In genomic region chr1:39132505-39133339, GRCh38 we compare ENCODE assay signal across 8 cellular contexts.
DNase-seq lines count a peak whose midpoint lies in the region; ATAC-seq and TF ChIP-seq lines count a peak whose summit lies in the region.

No MANE protein-coding gene starts in this region.

- H4K12ac ChIP-seq in trophoblast cell (ENCODE audit: low read depth, low read length): no peak overlapping the region

- no peak overlapping the region for H2AFZ ChIP-seq in trophoblast cell (ENCODE audit: insufficient read depth, low read length, poor library complexity)

- DNase-seq in EL (peak; percentile 53), RWPE1 (ENCODE audit: low spot score) (peak; percentile 61), Right ventricle myocardium inferior (ENCODE audit: missing footprints) (peak; percentile 81), trophoblast cell (peak; percentile 99), KG1 (lab: John Stamatoyannopoulos, UW) (no peak)
- DNase-seq in activated CD4-positive, alpha-beta memory T cell treated with anti-CD3 and anti-CD28 coated beads, Interleukin-2, amount 10 ng/mL, durations not matched to agents 7 days and 5 days: no peak
- DNase-seq in activated CD4-positive, alpha-beta T cell treated with anti-CD3 and anti-CD28 coated beads for 36 hours: no peak
- DNase-seq in stimulated activated CD4-positive, alpha-beta T cell treated with anti-CD3 and anti-CD28 coated beads, Interleukin-2, amount 100 ng/mL, for 24 hours: no peak

- no peak overlapping the region for H3K4me3 Mint-ChIP-seq in activated CD4-positive, alpha-beta memory T cell treated with anti-CD3 and anti-CD28 coated beads, Interleukin-2, amount 10 ng/mL, durations not matched to agents 7 days and 5 days
- no peak overlapping the region for H3K4me3 Mint-ChIP-seq in activated CD4-positive, alpha-beta T cell treated with anti-CD3 and anti-CD28 coated beads for 36 hours

- no peaks in the 10 kb centered on the region for H3K36me3 ChIP-seq in trophoblast cell (ENCODE audit: control insufficient read depth in 1 of 2, insufficient read depth in 2 of 2, low read length in 2 of 2)

- no peak overlapping the region for H3K23ac ChIP-seq in trophoblast cell (ENCODE audit: low read length)

- H3K4me3 ChIP-seq in trophoblast cell (ENCODE audit: low read depth, low read length): no peak overlapping the region

- H3K27ac ChIP-seq in RWPE1: peak overlapping the region; percentile 91
- H3K27ac ChIP-seq in trophoblast cell (ENCODE audit: low read depth, low read length): peak overlapping the region; percentile 87

- no peak overlapping the region for H3K4ac ChIP-seq in trophoblast cell (ENCODE audit: low read depth, low read length)

- H2AK5ac ChIP-seq in trophoblast cell (ENCODE audit: low read length): no peak overlapping the region

- H3K36me3 Mint-ChIP-seq in activated CD4-positive, alpha-beta memory T cell treated with anti-CD3 and anti-CD28 coated beads, Interleukin-2, amount 10 ng/mL, durations not matched to agents 7 days and 5 days (ENCODE audit: low read depth): no peaks in the 10 kb centered on the region
- H3K36me3 Mint-ChIP-seq in activated CD4-positive, alpha-beta T cell treated with anti-CD3 and anti-CD28 coated beads for 36 hours (ENCODE audit: low read depth): no peaks in the 10 kb centered on the region

- H3K27me3 Mint-ChIP-seq in activated CD4-positive, alpha-beta memory T cell treated with anti-CD3 and anti-CD28 coated beads, Interleukin-2, amount 10 ng/mL, durations not matched to agents 7 days and 5 days: no peaks in the 10 kb centered on the region
- no peaks in the 10 kb centered on the region for H3K27me3 Mint-ChIP-seq in activated CD4-positive, alpha-beta T cell treated with anti-CD3 and anti-CD28 coated beads for 36 hours

- H3K18ac ChIP-seq in trophoblast cell (ENCODE audit: low read length): peak overlapping the region; percentile 11

- peak overlapping the region; percentile 21 for H4K8ac ChIP-seq in trophoblast cell (ENCODE audit: low read depth, low read length)

- H3K14ac ChIP-seq in trophoblast cell (ENCODE audit: low read length): peak overlapping the region; percentile 1

- no peak overlapping the region for H3K27ac Mint-ChIP-seq in activated CD4-positive, alpha-beta memory T cell treated with anti-CD3 and anti-CD28 coated beads, Interleukin-2, amount 10 ng/mL, durations not matched to agents 7 days and 5 days
- no peak overlapping the region for H3K27ac Mint-ChIP-seq in activated CD4-positive, alpha-beta T cell treated with anti-CD3 and anti-CD28 coated beads for 36 hours

- H2BK12ac ChIP-seq in trophoblast cell (ENCODE audit: low read length): peak overlapping the region; percentile 1

- POLR2A ChIA-PET in RWPE1 (lab: Yijun Ruan, JAX; ENCODE audit: low non-redundant PET): interaction anchor here (0.7 to 2.0 kb wide), 2 partner anchors 26 to 58 kb away, joined by 3 to 7 read pairs; no protein-coding TSS in a partner anchor
- POLR2A ChIA-PET in activated CD4-positive, alpha-beta memory T cell treated with anti-CD3 and anti-CD28 coated beads, Interleukin-2, amount 10 ng/mL, durations not matched to agents 7 days and 5 days (lab: Charles Lee): interaction anchor here (1.0 kb wide), 1 partner anchor 60 kb away, joined by 3 read pairs; no protein-coding TSS in a partner anchor
- POLR2A ChIA-PET in activated CD4-positive, alpha-beta T cell treated with anti-CD3 and anti-CD28 coated beads for 36 hours (lab: Charles Lee): no interaction called here

- H3K79me2 ChIP-seq in trophoblast cell (ENCODE audit: control insufficient read depth, insufficient read depth, low read length, poor library complexity): peaks cover 7% of the 10 kb centered on the region

- peak; percentile 74 for ATAC-seq in Right ventricle myocardium inferior
- ATAC-seq in activated CD4-positive, alpha-beta T cell treated with anti-CD3 and anti-CD28 coated beads for 36 hours: no peak

- no peak overlapping the region for H3K9ac ChIP-seq in trophoblast cell (ENCODE audit: low read length)

- CTCF ChIA-PET in RWPE1 (lab: Yijun Ruan, JAX): interaction anchor here (1.2 to 2.1 kb wide), 5 partner anchors 9 to 126 kb away, joined by 3 to 7 read pairs (median 4); no protein-coding TSS in a partner anchor
- CTCF ChIA-PET in activated CD4-positive, alpha-beta memory T cell treated with anti-CD3 and anti-CD28 coated beads, Interleukin-2, amount 10 ng/mL, durations not matched to agents 7 days and 5 days (lab: Charles Lee): interaction anchor here (1.0 to 1.6 kb wide), 2 partner anchors 9 to 126 kb away, joined by 3 to 4 read pairs; no protein-coding TSS in a partner anchor
- CTCF ChIA-PET in activated CD4-positive, alpha-beta T cell treated with anti-CD3 and anti-CD28 coated beads for 36 hours (lab: Charles Lee): interaction anchor here (0.6 to 2.0 kb wide), 8 partner anchors 9 to 846 kb away, joined by 3 to 5 read pairs (median 3); no protein-coding TSS in a partner anchor

- no peaks in the 10 kb centered on the region for H3K9me3 Mint-ChIP-seq in activated CD4-positive, alpha-beta memory T cell treated with anti-CD3 and anti-CD28 coated beads, Interleukin-2, amount 10 ng/mL, durations not matched to agents 7 days and 5 days
- no peaks in the 10 kb centered on the region for H3K9me3 Mint-ChIP-seq in activated CD4-positive, alpha-beta T cell treated with anti-CD3 and anti-CD28 coated beads for 36 hours (ENCODE audit: low read depth)

- no peaks in the 10 kb centered on the region for H3K9me3 ChIP-seq in trophoblast cell (ENCODE audit: insufficient read depth, low read depth, low read length)

- H3K4me1 ChIP-seq in trophoblast cell (ENCODE audit: control insufficient read depth in 1 of 2, insufficient read depth in 2 of 2, low read length in 2 of 2): peaks cover 17 to 19% of the 10 kb centered on the region in 2 experiments

- H2BK120ac ChIP-seq in trophoblast cell (ENCODE audit: insufficient read depth, low read length, poor library complexity): peak overlapping the region; percentile 24

- H3K4me2 ChIP-seq in trophoblast cell (ENCODE audit: low read length): peak overlapping the region; percentile 41

- intact Hi-C loops in Right ventricle myocardium inferior (cut with DNase I): loop anchor here (2.0 kb wide), 1 partner anchor 26 kb away; no protein-coding TSS in a partner anchor
- intact Hi-C loops in activated CD4-positive, alpha-beta T cell treated with anti-CD3 and anti-CD28 coated beads for 36 hours (cut with DNase I, micrococcal nuclease): no loop called here

- H3K79me1 ChIP-seq in trophoblast cell (ENCODE audit: low read length): no peaks in the 10 kb centered on the region

- no peak overlapping the region for H4K91ac ChIP-seq in trophoblast cell (ENCODE audit: low read depth, low read length)

- H3K27me3 ChIP-seq in trophoblast cell (ENCODE audit: insufficient read depth, low read length): no peaks in the 10 kb centered on the region

- H2BK5ac ChIP-seq in trophoblast cell (ENCODE audit: low read depth, low read length, poor library complexity): peak overlapping the region; percentile 25

- peaks cover 4% of the 10 kb centered on the region for H3K4me1 Mint-ChIP-seq in activated CD4-positive, alpha-beta memory T cell treated with anti-CD3 and anti-CD28 coated beads, Interleukin-2, amount 10 ng/mL, durations not matched to agents 7 days and 5 days
- H3K4me1 Mint-ChIP-seq in activated CD4-positive, alpha-beta T cell treated with anti-CD3 and anti-CD28 coated beads for 36 hours: peaks cover 8% of the 10 kb centered on the region

- no CpG with 5 or more reads among the region's 9 CpGs for WGBS in trophoblast cell (ENCODE audit: extremely low coverage, insufficient coverage, insufficient read length)

- peak; percentile 34; the same call in 1 of the 2 replicates for TF ChIP-seq CTCF in RWPE1 (conservative IDR thresholded peaks at IDR 0.05; ENCODE audit: low read depth)

Comparison
In these comparisons a context has a peak if more than half of its experiments do, and no peak if none do; other contexts are left out.
1. DNase-seq: peak in EL (single experiment), RWPE1 (single experiment), Right ventricle myocardium inferior (single experiment) and trophoblast cell (2 of 2); none in activated CD4-positive, alpha-beta memory T cell treated with anti-CD3 and anti-CD28 coated beads, Interleukin-2, amount 10 ng/mL, durations not matched to agents 7 days and 5 days (single experiment), KG1 (single experiment), activated CD4-positive, alpha-beta T cell treated with anti-CD3 and anti-CD28 coated beads for 36 hours (single experiment) and stimulated activated CD4-positive, alpha-beta T cell treated with anti-CD3 and anti-CD28 coated beads, Interleukin-2, amount 100 ng/mL, for 24 hours (0 of 2).